In the genomic region with DNA sequence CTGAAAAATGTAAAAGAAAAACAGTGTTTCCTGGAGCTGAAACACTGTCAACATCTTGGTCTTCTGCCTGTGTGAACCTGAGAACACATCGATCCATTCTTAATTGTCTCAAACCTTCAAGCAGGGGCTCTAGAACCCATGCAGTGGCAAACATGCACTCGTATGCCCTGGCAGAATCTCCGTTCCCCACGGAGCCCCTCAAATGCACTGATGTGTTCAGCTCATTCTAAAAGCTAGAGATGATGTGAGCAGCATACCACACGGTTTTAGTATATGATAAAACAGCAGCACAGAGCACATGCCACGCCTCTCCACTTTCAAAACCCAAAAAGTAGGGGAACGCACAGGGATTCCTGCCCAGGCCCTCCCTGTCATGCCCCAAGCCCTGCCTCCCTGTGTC, we compare ENCODE assay signal across 1 cellular context.
TF ChIP-seq lines count a peak whose summit lies in the region.

No MANE protein-coding gene starts in this region.

TF ChIP-seq in K562, 482 proteins besides CTCF, POLR2A, EP300 and RAD21:
- TF ChIP-seq ERF (CRISPR knock-in tag; IDR thresholded peaks at IDR 0.05) (no peak), EZH2 (IDR thresholded peaks at IDR 0.05; ENCODE audit: borderline replicate concordance, low read depth, low read length) (no peak), TRIM28 (IDR thresholded peaks at IDR 0.05) (peak; percentile 41; the same call in 1 of the 2 replicates), MNT (conservative IDR thresholded peaks at IDR 0.05) (no peak), MAFF (IDR thresholded peaks at IDR 0.05; ENCODE audit: low read length) (no peak), ZNF280B (CRISPR knock-in tag; IDR thresholded peaks at IDR 0.05) (no peak), HEY1 (CRISPR knock-in tag; IDR thresholded peaks at IDR 0.05; ENCODE audit: borderline replicate concordance) (no peak), ESRRA (IDR thresholded peaks at IDR 0.05; ENCODE audit: borderline replicate concordance, low read depth) (no peak), CBX3 (IDR thresholded peaks at IDR 0.05; ENCODE audit: borderline replicate concordance in 1 of 2, low read length in 2 of 2) (peak in 1 of 2 experiments; percentile 58; a peak in 1 of 3 replicates), SMARCA5 (IDR thresholded peaks at IDR 0.05) (no peak), ELK3 (CRISPR knock-in tag; IDR thresholded peaks at IDR 0.05) (no peak), NFYB (IDR thresholded peaks at IDR 0.05; ENCODE audit: extremely low read depth, insufficient read length) (no peak), MEF2A (IDR thresholded peaks at IDR 0.05; ENCODE audit: control insufficient read depth, low read depth, low read length) (no peak), ZNF184 (CRISPR knock-in tag; IDR thresholded peaks at IDR 0.05) (no peak), HBP1 (CRISPR knock-in tag; IDR thresholded peaks at IDR 0.05) (no peak), CBFA2T3 (IDR thresholded peaks at IDR 0.05) (no peak), PML (IDR thresholded peaks at IDR 0.05; ENCODE audit: low read length) (no peak), CBX5 (IDR thresholded peaks at IDR 0.05; ENCODE audit: borderline replicate concordance, low read depth) (peak; percentile 74; the same call in 1 of the 2 replicates), KDM1A (IDR thresholded peaks at IDR 0.05) (no peak)
- TF ChIP-seq, protein P1, sequence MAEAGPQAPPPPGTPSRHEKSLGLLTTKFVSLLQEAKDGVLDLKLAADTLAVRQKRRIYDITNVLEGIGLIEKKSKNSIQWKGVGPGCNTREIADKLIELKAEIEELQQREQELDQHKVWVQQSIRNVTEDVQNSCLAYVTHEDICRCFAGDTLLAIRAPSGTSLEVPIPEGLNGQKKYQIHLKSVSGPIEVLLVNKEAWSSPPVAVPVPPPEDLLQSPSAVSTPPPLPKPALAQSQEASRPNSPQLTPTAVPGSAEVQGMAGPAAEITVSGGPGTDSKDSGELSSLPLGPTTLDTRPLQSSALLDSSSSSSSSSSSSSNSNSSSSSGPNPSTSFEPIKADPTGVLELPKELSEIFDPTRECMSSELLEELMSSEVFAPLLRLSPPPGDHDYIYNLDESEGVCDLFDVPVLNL (CRISPR knock-in tag; IDR thresholded peaks at IDR 0.05; ENCODE audit: low read depth): no peak
TF ChIP-seq in K562: peak in this region for 3.
